In genomic region chr16:56423584-56424403, GRCh38 we compare ENCODE assay signal across 8 cellular contexts. TPM values are rescaled to one million over a fixed set of nuclear protein-coding genes. Genes with fewer than 3 reads are reported as not detected.
DNase-seq lines count a peak whose midpoint lies in the region; ATAC-seq and TF ChIP-seq lines count a peak whose summit lies in the region.

No MANE protein-coding gene starts in this region.

- peak overlapping the region; percentile 90 for H3K4me3 Mint-ChIP-seq in activated CD4-positive, alpha-beta T cell treated with anti-CD3 and anti-CD28 coated beads for 36 hours
- peak overlapping the region; percentile 95 to 100 (median 98) for H3K4me3 Mint-ChIP-seq in naive thymus-derived CD4-positive, alpha-beta T cell

- H3K9me3 Mint-ChIP-seq in activated CD4-positive, alpha-beta T cell treated with anti-CD3 and anti-CD28 coated beads for 36 hours (ENCODE audit: low read depth) = no peaks in the 10 kb centered on the region
- H3K9me3 Mint-ChIP-seq in naive thymus-derived CD4-positive, alpha-beta T cell = no peaks in the 10 kb centered on the region

- H3K79me2 ChIP-seq in OCI-LY7 (ENCODE audit: insufficient read depth, low read depth, low read length) = peaks cover 63% of the 10 kb centered on the region

- no peaks in the 10 kb centered on the region for H3K27me3 Mint-ChIP-seq in activated CD4-positive, alpha-beta T cell treated with anti-CD3 and anti-CD28 coated beads for 36 hours
- no peaks in the 10 kb centered on the region for H3K27me3 Mint-ChIP-seq in naive thymus-derived CD4-positive, alpha-beta T cell

- H2AFZ ChIP-seq in OCI-LY7 (ENCODE audit: low read length) = peak overlapping the region; percentile 58; the same call in 1 of the 2 replicates

- no peaks in the 10 kb centered on the region for H3K9me2 ChIP-seq in OCI-LY7 (ENCODE audit: insufficient read depth, low read length)

- H4K20me1 ChIP-seq in OCI-LY7 (ENCODE audit: insufficient read depth, low read length) = peaks cover 5% of the 10 kb centered on the region; the same call in 1 of the 2 replicates

- peak overlapping the region; percentile 90 for H3K4me2 ChIP-seq in OCI-LY7 (ENCODE audit: low read length)

- H3K27ac Mint-ChIP-seq in activated CD4-positive, alpha-beta T cell treated with anti-CD3 and anti-CD28 coated beads for 36 hours = peak overlapping the region; percentile 82
- peak overlapping the region; percentile 74 to 96 (median 94) for H3K27ac Mint-ChIP-seq in naive thymus-derived CD4-positive, alpha-beta T cell

- intact Hi-C loops in activated CD4-positive, alpha-beta T cell treated with anti-CD3 and anti-CD28 coated beads for 36 hours (cut with DNase I, micrococcal nuclease) = loop anchor here in 1 of 2 experiments (10.0 kb wide), 1 partner anchor 1311 kb away; the partner anchor contains the start of gene KATNB1
- intact Hi-C loops in OCI-LY7 (cut with micrococcal nuclease; ENCODE audit: unreplicated experiment) = loop anchor here (2.0 kb wide), 1 partner anchor 27 kb away; the partner anchor contains the start of genes NUDT21 and OGFOD1
- intact Hi-C loops in naive thymus-derived CD4-positive, alpha-beta T cell (cut with micrococcal nuclease) = loop anchor here (2.0 to 10.0 kb wide), 5 partner anchors 15 to 1311 kb away; partner anchors contain the start of genes GNAO1 (in 1 of the 2) and KATNB1 (in 1 of the 2)

- no peak for TF ChIP-seq CTCF in OCI-LY7 (conservative IDR thresholded peaks at IDR 0.05; ENCODE audit: low read length)

- H3K36me3 ChIP-seq in OCI-LY7 (ENCODE audit: insufficient read depth, low read length) = peaks cover 4% of the 10 kb centered on the region
- H3K36me3 ChIP-seq in naive thymus-derived CD4-positive, alpha-beta T cell (ENCODE audit: control insufficient read depth in 2 of 3, insufficient read depth in 3 of 3, low read length in 3 of 3) = no peaks in the 10 kb centered on the region

- CTCF ChIA-PET in activated CD4-positive, alpha-beta T cell treated with anti-CD3 and anti-CD28 coated beads for 36 hours (lab: Charles Lee) = interaction anchor here (0.7 kb wide), 1 partner anchor 11 kb away, joined by 3 read pairs; no protein-coding TSS in a partner anchor
- CTCF ChIA-PET in OCI-LY7 (lab: Charles Lee; ENCODE audit: unreplicated experiment) = no interaction called here
- CTCF ChIA-PET in naive thymus-derived CD4-positive, alpha-beta T cell (lab: Charles Lee) = no interaction called here

- BruUV-seq in OCI-LY7 (replicated peaks; lab: Mats Ljungman, UMichigan) = TSS peak; percentile 71

- H3K4me3 ChIP-seq in OCI-LY7 (ENCODE audit: low read depth, low read length, poor library complexity, severe bottlenecking) = peak overlapping the region; percentile 88
- peak overlapping the region; percentile 73 for H3K4me3 ChIP-seq in naive thymus-derived CD4-positive, alpha-beta T cell (ENCODE audit: low read length)

- H3K4me1 Mint-ChIP-seq in activated CD4-positive, alpha-beta T cell treated with anti-CD3 and anti-CD28 coated beads for 36 hours = peaks cover 58% of the 10 kb centered on the region
- H3K4me1 Mint-ChIP-seq in naive thymus-derived CD4-positive, alpha-beta T cell = peaks cover 36 to 50% (median 44%) of the 10 kb centered on the region in 7 donors

- H3K36me3 Mint-ChIP-seq in activated CD4-positive, alpha-beta T cell treated with anti-CD3 and anti-CD28 coated beads for 36 hours (ENCODE audit: low read depth) = peaks cover 6% of the 10 kb centered on the region
- H3K36me3 Mint-ChIP-seq in naive thymus-derived CD4-positive, alpha-beta T cell = peaks cover 0 to 9% (median 0%) of the 10 kb centered on the region in 5 donors

- no peak for DNase-seq in activated CD4-positive, alpha-beta T cell treated with anti-CD3 and anti-CD28 coated beads for 36 hours
- DNase-seq in activated CD4-positive, alpha-beta T cell treated with anti-CD3 and anti-CD28 coated beads, Interleukin-2, amount 50 U/mL, for 1 hour = no peak
- peak; percentile 62 for DNase-seq in OCI-LY7 (ENCODE audit: low spot score)
- DNase-seq in dermis blood vessel endothelial cell = peak; percentile 15
- DNase-seq in naive thymus-derived CD4-positive, alpha-beta T cell = peak in 7 of 9 donors; percentile 20 to 46 (median 39)
- no peak for DNase-seq in D341Med (ENCODE audit: low spot score)
- DNase-seq in NCI-H510A (lab: John Stamatoyannopoulos, UW) = no peak
- no peak for DNase-seq in amygdala (lab: John Stamatoyannopoulos, UW)

- no peaks in the 10 kb centered on the region for H3K27me3 ChIP-seq in naive thymus-derived CD4-positive, alpha-beta T cell (ENCODE audit: control insufficient read depth in 2 of 2, insufficient read depth in 2 of 2, low read length in 2 of 2)

- peak overlapping the region; percentile 72 for H3K27ac ChIP-seq in OCI-LY7 (ENCODE audit: low read depth, low read length, poor library complexity, severe bottlenecking)
- peak overlapping the region; percentile 82 for H3K27ac ChIP-seq in naive thymus-derived CD4-positive, alpha-beta T cell (ENCODE audit: low read depth, low read length)

- no peaks in the 10 kb centered on the region for H3K9me3 ChIP-seq in OCI-LY7 (ENCODE audit: low read length)
- no peaks in the 10 kb centered on the region for H3K9me3 ChIP-seq in naive thymus-derived CD4-positive, alpha-beta T cell (ENCODE audit: control insufficient read depth in 2 of 3, low read length in 3 of 3)

- POLR2A ChIA-PET in activated CD4-positive, alpha-beta T cell treated with anti-CD3 and anti-CD28 coated beads for 36 hours (lab: Charles Lee) = interaction anchor here (1.3 to 1.7 kb wide), 2 partner anchors 23 to 27 kb away, joined by 3 to 5 read pairs; partner anchors contain the start of genes NUDT21 and OGFOD1
- POLR2A ChIA-PET in OCI-LY7 (lab: Charles Lee) = interaction anchor here (0.5 to 1.8 kb wide), 3 partner anchors 25 to 96 kb away, joined by 3 to 8 read pairs (median 4); partner anchors contain the start of genes NUDT21 and OGFOD1
- POLR2A ChIA-PET in naive thymus-derived CD4-positive, alpha-beta T cell (lab: Charles Lee) = interaction anchor here (1.3 kb wide), 1 partner anchor 15 kb away, joined by 3 read pairs; no protein-coding TSS in a partner anchor

- peaks cover 47% of the 10 kb centered on the region for H3K4me1 ChIP-seq in OCI-LY7 (ENCODE audit: insufficient read depth, low read length, poor library complexity, severe bottlenecking)
- peaks cover 6 to 8% of the 10 kb centered on the region in 2 donors for H3K4me1 ChIP-seq in naive thymus-derived CD4-positive, alpha-beta T cell (ENCODE audit: control insufficient read depth in 2 of 2, insufficient read depth in 2 of 2, low read length in 2 of 2)

- ATAC-seq in activated CD4-positive, alpha-beta T cell treated with anti-CD3 and anti-CD28 coated beads for 36 hours = no peak
- no peak for ATAC-seq in naive thymus-derived CD4-positive, alpha-beta T cell

RNA-seq across cellular contexts. Expression of gene AMFR, which starts 1.6 kb away (rescaled TPM):
- 10 to 100 TPM; 34.0 to 48.0 TPM for total RNA-seq in activated CD4-positive, alpha-beta T cell treated with anti-CD3 and anti-CD28 coated beads for 36 hours
- total RNA-seq in OCI-LY7 (2014; rRNA removed; shearing (Covaris generic)) = 87.7 and 108 TPM in 2 replicates
- total RNA-seq in OCI-LY7 (2022) (101 and 105 TPM in 2 replicates), dermis blood vessel endothelial cell (244 and 318 TPM in 2 replicates)
- total RNA-seq in naive thymus-derived CD4-positive, alpha-beta T cell = 10 to 100 TPM; 45.5 to 83.3 (median 62.0) TPM
- 10 to 100 TPM; 35.7 to 37.2 TPM for polyA plus RNA-seq in naive thymus-derived CD4-positive, alpha-beta T cell

RNA-seq across cellular contexts. Expression of gene NUDT21, which starts 27.3 kb away (rescaled TPM):
- total RNA-seq in activated CD4-positive, alpha-beta T cell treated with anti-CD3 and anti-CD28 coated beads for 36 hours = 100 to 1,000 TPM; 333 to 349 TPM
- total RNA-seq in OCI-LY7 (2014; rRNA removed; shearing (Covaris generic)) = 123 and 229 TPM in 2 replicates
- total RNA-seq in OCI-LY7 (2022) (270 and 273 TPM in 2 replicates), dermis blood vessel endothelial cell (102 and 147 TPM in 2 replicates)
- total RNA-seq in naive thymus-derived CD4-positive, alpha-beta T cell = 100 to 1,000 TPM in 2 of 5 experiments, 10 to 100 TPM in 3; 74.0 to 191 (median 97.5) TPM
- 10 to 100 TPM; 63.9 to 65.6 TPM for polyA plus RNA-seq in naive thymus-derived CD4-positive, alpha-beta T cell

RNA-seq across cellular contexts. Expression of gene OGFOD1, which starts 27.6 kb away (rescaled TPM):
- 10 to 100 TPM; 56.2 to 64.1 TPM for total RNA-seq in activated CD4-positive, alpha-beta T cell treated with anti-CD3 and anti-CD28 coated beads for 36 hours
- 35.1 and 78.7 TPM in 2 replicates for total RNA-seq in OCI-LY7 (2014; rRNA removed; shearing (Covaris generic))
- total RNA-seq in OCI-LY7 (2022) (45.3 and 56.8 TPM in 2 replicates), dermis blood vessel endothelial cell (71.6 and 155 TPM in 2 replicates)
- total RNA-seq in naive thymus-derived CD4-positive, alpha-beta T cell = 10 to 100 TPM; 23.8 to 51.8 (median 42.1) TPM
- polyA plus RNA-seq in naive thymus-derived CD4-positive, alpha-beta T cell = 100 to 1,000 TPM in 1 of 2 donors, 10 to 100 TPM in 1; 98.5 to 106 TPM

Comparison
In these comparisons a context has a peak if more than half of its experiments do, and no peak if none do; other contexts are left out.
1. DNase-seq: peak in OCI-LY7 (single experiment), dermis blood vessel endothelial cell (single experiment) and naive thymus-derived CD4-positive, alpha-beta T cell (7 of 9); none in activated CD4-positive, alpha-beta T cell treated with anti-CD3 and anti-CD28 coated beads for 36 hours (single experiment), activated CD4-positive, alpha-beta T cell treated with anti-CD3 and anti-CD28 coated beads, Interleukin-2, amount 50 U/mL, for 1 hour (single experiment), D341Med (single experiment), NCI-H510A (single experiment) and amygdala (0 of 56).